8 cellular contexts compared by ENCODE assay signal in the genomic region with DNA sequence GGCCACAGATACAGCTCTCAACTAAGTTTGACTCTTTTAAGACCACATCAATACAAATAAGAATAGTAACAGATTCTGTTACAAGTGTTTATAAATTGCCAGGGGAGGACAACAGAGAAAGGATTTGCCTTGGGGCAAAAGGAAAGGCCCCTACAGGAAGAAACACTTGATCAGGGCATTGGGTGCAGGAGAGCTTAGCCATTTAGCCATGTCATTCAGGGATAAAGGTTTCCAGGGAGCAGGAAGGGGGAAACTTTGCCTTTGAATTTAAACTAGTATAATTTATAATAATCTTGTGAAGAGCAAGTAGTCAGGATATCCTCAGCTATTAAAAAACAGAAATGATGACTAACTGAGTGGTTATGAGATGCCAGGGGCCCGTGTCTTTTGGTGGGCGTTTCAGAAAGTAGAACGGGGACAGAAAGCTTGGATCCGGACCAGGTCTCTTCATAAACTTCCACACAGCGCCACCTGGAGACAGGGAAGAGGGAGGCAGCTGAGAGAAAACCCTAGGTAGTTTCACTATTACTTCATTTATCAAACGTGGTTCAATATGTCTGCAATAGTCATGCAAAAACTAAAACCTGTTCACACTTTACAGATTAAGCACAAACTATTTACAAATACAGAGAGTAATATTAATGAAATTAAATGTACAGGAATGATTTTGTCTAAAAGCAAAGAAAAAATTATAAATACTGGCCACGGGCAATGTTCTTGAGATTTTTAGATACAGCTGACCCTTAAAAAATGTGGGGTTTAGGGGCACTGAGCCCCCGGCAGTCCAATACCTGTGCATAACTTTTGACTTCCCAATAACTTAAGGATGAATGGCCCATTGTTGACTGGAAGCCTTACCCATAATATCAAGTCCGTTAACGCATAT. TPM values are rescaled to one million over a fixed set of nuclear protein-coding genes. Genes with fewer than 3 reads are reported as not detected.
DNase-seq lines count a peak whose midpoint lies in the region; ATAC-seq and TF ChIP-seq lines count a peak whose summit lies in the region.

No MANE protein-coding gene starts in this region.

- H3K27me3 ChIP-seq in Caco-2 (replicated peaks; ENCODE audit: control insufficient read depth, insufficient read depth, low read length) (no peaks in the 10 kb centered on the region; the same call in 1 of the 2 replicates), Panc1 (ENCODE audit: control insufficient read depth, insufficient read depth, low read length) (no peaks in the 10 kb centered on the region; the same call in 1 of the 2 replicates), suprapubic skin (no peaks in the 10 kb centered on the region)

- BruUV-seq in Caco-2 (replicated peaks; lab: Mats Ljungman, UMichigan) = no TSS peak
- BruUV-seq in Panc1 (replicated peaks; lab: Mats Ljungman, UMichigan) = no TSS peak

- H3K27ac ChIP-seq in Panc1 (ENCODE audit: low read length) (no peak overlapping the region), suprapubic skin (no peak overlapping the region)

- DNase-seq in Caco-2 (peak; percentile 58 to 64), Panc1 (ENCODE audit: low read depth, low spot score) (peak; percentile 25), fibroblast of the aortic adventitia (ENCODE audit: low read depth) (peak; percentile 75), occipital lobe (lab: John Stamatoyannopoulos, UW) (peak; percentile 56), suprapubic skin (ENCODE audit: low spot score in 2 of 2) (peak in 1 of 2 donors; percentile 76), mesenteric fat pad (ENCODE audit: low spot score) (no peak)
- DNase-seq in activated T-cell treated with anti-CD3 and anti-CD28 coated beads, Interleukin-2, amount 50 U/mL, for 72 hours = peak; percentile 73 to 74

- TF ChIP-seq RAD21 in Ishikawa (IDR thresholded peaks at IDR 0.05; ENCODE audit: low read depth) = peak; percentile 78

- no peak overlapping the region for H3K4me3 Mint-ChIP-seq in Caco-2 (ENCODE audit: unreplicated experiment)
- peak overlapping the region; percentile 14 to 33 for H3K4me3 Mint-ChIP-seq in activated T-cell treated with anti-CD3 and anti-CD28 coated beads, Interleukin-2, amount 50 U/mL, for 72 hours

- H3K27ac Mint-ChIP-seq in Caco-2 (ENCODE audit: unreplicated experiment) = no peak overlapping the region
- no peak overlapping the region for H3K27ac Mint-ChIP-seq in activated T-cell treated with anti-CD3 and anti-CD28 coated beads, Interleukin-2, amount 50 U/mL, for 72 hours

- TF ChIP-seq POLR2A in suprapubic skin (IDR thresholded peaks at IDR 0.05) = no peak

- H3K27me3 Mint-ChIP-seq in Caco-2 (ENCODE audit: insufficient read depth, unreplicated experiment) = peaks cover under 1% of the 10 kb centered on the region
- H3K27me3 Mint-ChIP-seq in activated T-cell treated with anti-CD3 and anti-CD28 coated beads, Interleukin-2, amount 50 U/mL, for 72 hours (ENCODE audit: low read depth) = peaks cover 8% of the 10 kb centered on the region

- no peaks in the 10 kb centered on the region for H3K4me1 Mint-ChIP-seq in Caco-2 (ENCODE audit: low read depth, unreplicated experiment)
- peaks cover 11% of the 10 kb centered on the region for H3K4me1 Mint-ChIP-seq in activated T-cell treated with anti-CD3 and anti-CD28 coated beads, Interleukin-2, amount 50 U/mL, for 72 hours (ENCODE audit: low read depth)

- POLR2A ChIA-PET in Caco-2 (lab: Charles Lee) (no interaction called here), Panc1 (lab: Charles Lee) (no interaction called here)

- no peaks in the 10 kb centered on the region for H3K36me3 ChIP-seq in Caco-2 (ENCODE audit: control insufficient read depth, insufficient read depth, low read length)
- no peaks in the 10 kb centered on the region for H3K36me3 ChIP-seq in Panc1 (ENCODE audit: control insufficient read depth, insufficient read depth, low read length)
- H3K36me3 ChIP-seq in suprapubic skin = no peaks in the 10 kb centered on the region

- 29% methylated on average over 10 of the region's 10 CpGs for WGBS in suprapubic skin

- no peaks in the 10 kb centered on the region for H3K9me3 Mint-ChIP-seq in Caco-2 (ENCODE audit: unreplicated experiment)
- no peaks in the 10 kb centered on the region for H3K9me3 Mint-ChIP-seq in activated T-cell treated with anti-CD3 and anti-CD28 coated beads, Interleukin-2, amount 50 U/mL, for 72 hours

- intact Hi-C loops in Caco-2 (cut with micrococcal nuclease; ENCODE audit: unreplicated experiment) (loop anchor here (1.0 to 5.0 kb wide), 4 partner anchors 21 to 289 kb away; no protein-coding TSS in a partner anchor), Panc1 (cut with micrococcal nuclease; ENCODE audit: unreplicated experiment) (loop anchor here (5.0 to 10.0 kb wide), 2 partner anchors 164 to 291 kb away; no protein-coding TSS in a partner anchor)

- CTCF ChIA-PET in Caco-2 (lab: Charles Lee) = interaction anchor here (0.6 to 2.8 kb wide), 9 partner anchors 25 to 296 kb away, joined by 3 to 32 read pairs (median 5); a partner anchor contains a TSS
- CTCF ChIA-PET in Panc1 (lab: Charles Lee) = interaction anchor here (0.5 to 1.3 kb wide), 2 partner anchors 41 to 599 kb away, joined by 3 to 4 read pairs; no protein-coding TSS in a partner anchor

- in situ Hi-C loops in Panc1 (cut with HindIII; ENCODE audit: low pct_unique_long_range_greater_than_20kb, low sequenced_read_pairs) = no loop called here

- no peak for TF ChIP-seq EP300 in Ishikawa (IDR thresholded peaks at IDR 0.05; ENCODE audit: borderline replicate concordance)
- TF ChIP-seq EP300 in suprapubic skin (IDR thresholded peaks at IDR 0.05) = no peak

- no peaks in the 10 kb centered on the region for H3K36me3 Mint-ChIP-seq in Caco-2 (ENCODE audit: insufficient read depth, unreplicated experiment)
- no peaks in the 10 kb centered on the region for H3K36me3 Mint-ChIP-seq in activated T-cell treated with anti-CD3 and anti-CD28 coated beads, Interleukin-2, amount 50 U/mL, for 72 hours (ENCODE audit: insufficient read depth in 2 of 2)

- peak; percentile 80 to 87 for TF ChIP-seq CTCF in Caco-2 (IDR thresholded peaks at IDR 0.05; ENCODE audit: insufficient read depth in 1 of 2, low read depth in 1 of 2, low read length in 1 of 2, severe bottlenecking in 1 of 2, unreplicated experiment in 1 of 2)
- peak; percentile 86 for TF ChIP-seq CTCF in Panc1 (IDR thresholded peaks at IDR 0.05)
- peak; percentile 90 for TF ChIP-seq CTCF in fibroblast of the aortic adventitia (IDR thresholded peaks at IDR 0.05; ENCODE audit: insufficient read depth, low read length)
- TF ChIP-seq CTCF in suprapubic skin (IDR thresholded peaks at IDR 0.05) = peak; percentile 58 to 82

- H3K4me3 ChIP-seq in Caco-2 (ENCODE audit: low read depth, low read length) (no peak overlapping the region), Panc1 (ENCODE audit: low read depth in 2 of 2, low read length in 2 of 2) (no peak overlapping the region), fibroblast of the aortic adventitia (ENCODE audit: low read depth, low read length) (no peak overlapping the region), suprapubic skin (no peak overlapping the region)

- no peaks in the 10 kb centered on the region for H3K4me1 ChIP-seq in Caco-2
- no peaks in the 10 kb centered on the region for H3K4me1 ChIP-seq in Panc1 (ENCODE audit: control insufficient read depth, insufficient read depth, low read length)
- H3K4me1 ChIP-seq in suprapubic skin = peaks cover 8% of the 10 kb centered on the region

- no peak for ATAC-seq in Panc1
- ATAC-seq in activated T-cell treated with anti-CD3 and anti-CD28 coated beads, Interleukin-2, amount 50 U/mL, for 72 hours (replicated peaks in 1 of 2) = peak; percentile 74

- H3K9me3 ChIP-seq in Caco-2 (no peaks in the 10 kb centered on the region), Panc1 (ENCODE audit: control insufficient read depth, insufficient read depth, low read depth, low read length) (no peaks in the 10 kb centered on the region), suprapubic skin (no peaks in the 10 kb centered on the region)

TF ChIP-seq in Ishikawa, 13 proteins besides CTCF, POLR2A, EP300 and RAD21:
- TF ChIP-seq NFIC (IDR thresholded peaks at IDR 0.05) (peak; percentile 55; the same call in 1 of the 2 replicates), TCF12 (IDR thresholded peaks at IDR 0.05; ENCODE audit: low read depth) (no peak)

RNA-seq across cellular contexts. Expression of a gene that starts 11.0 kb away (rescaled TPM):
- total RNA-seq in Caco-2 (2022) (not detected in 2 replicates), Panc1 (2021; ENCODE audit: unreplicated experiment) (not detected), fibroblast of the aortic adventitia (ENCODE audit: low replicate concordance) (not detected in 2 replicates), occipital lobe (not detected), suprapubic skin (under 1 TPM in 1 of 4 donors, not detected in 3; 0.38 TPM), mesenteric fat pad (1.1 TPM)
- polyA plus RNA-seq in Panc1 (2012; ENCODE audit: insufficient read length) = not detected
- total RNA-seq in activated T-cell treated with anti-CD3 and anti-CD28 coated beads, Interleukin-2, amount 50 U/mL, for 72 hours = not detected
